8 cellular contexts compared by ENCODE assay signal in genomic region chr6:158999669-159000403, GRCh38. TPM values are rescaled to one million over a fixed set of nuclear protein-coding genes. Genes with fewer than 3 reads are reported as not detected.
DNase-seq lines count a peak whose midpoint lies in the region; ATAC-seq and TF ChIP-seq lines count a peak whose summit lies in the region.

Gene RSPH3, minus strand, starts transcription at chr6:159000202. Its CDS starts 652 bp downstream, at chr6:158999550.

- no peaks in the 10 kb centered on the region for H3K36me3 ChIP-seq in CD4-positive, CD25-positive, alpha-beta regulatory T cell (ENCODE audit: control insufficient read depth, insufficient read depth, low read length)
- H3K36me3 ChIP-seq in liver (ENCODE audit: control insufficient read depth in 4 of 4, insufficient read depth in 3 of 4, low read depth in 1 of 4, low read length in 3 of 4): no peaks in the 10 kb centered on the region

- ATAC-seq in CD4-positive, CD25-positive, alpha-beta regulatory T cell (ENCODE audit: low read depth in 2 of 2): peak; percentile 86 to 87
- ATAC-seq in GM19395 (IDR thresholded peaks at IDR 0.05; ENCODE audit: unreplicated experiment): peak; percentile 91
- ATAC-seq in HG03558 (IDR thresholded peaks at IDR 0.05; ENCODE audit: extremely low read depth, unreplicated experiment): peak; percentile 83

- H3K9me3 ChIP-seq in CD4-positive, CD25-positive, alpha-beta regulatory T cell (ENCODE audit: control insufficient read depth in 2 of 2, low read length in 2 of 2): no peaks in the 10 kb centered on the region
- no peaks in the 10 kb centered on the region for H3K9me3 ChIP-seq in liver (ENCODE audit: control insufficient read depth in 4 of 4, low read length in 3 of 4)

- no peak for TF ChIP-seq CTCF in liver (IDR thresholded peaks at IDR 0.05; ENCODE audit: low read depth, low read length, missing input control)

- peaks cover 14% of the 10 kb centered on the region for H3K36me3 Mint-ChIP-seq in CD4-positive, CD25-positive, alpha-beta regulatory T cell

- peaks cover 4% of the 10 kb centered on the region for H3K27me3 Mint-ChIP-seq in CD4-positive, CD25-positive, alpha-beta regulatory T cell

- H3K4me3 Mint-ChIP-seq in CD4-positive, CD25-positive, alpha-beta regulatory T cell: peak within 1 kb of the TSS; percentile 97 to 99 (median 98)

- H3K9ac ChIP-seq in liver (ENCODE audit: low read depth in 1 of 2, low read length in 2 of 2): peak within 1 kb of the TSS; percentile 71 to 79

- TF ChIP-seq RAD21 in liver (IDR thresholded peaks at IDR 0.05): peak; percentile 14 to 41

- WGBS in liver: under 1% methylated on average over 49 of the region's 49 CpGs

- no peaks in the 10 kb centered on the region for H3K27me3 ChIP-seq in CD4-positive, CD25-positive, alpha-beta regulatory T cell (ENCODE audit: control insufficient read depth, insufficient read depth, low read length)
- no peaks in the 10 kb centered on the region for H3K27me3 ChIP-seq in liver (ENCODE audit: control insufficient read depth in 4 of 4, insufficient read depth in 4 of 4, low read length in 3 of 4)

- peak; percentile 81 to 93 (median 88) for DNase-seq in CD4-positive, CD25-positive, alpha-beta regulatory T cell
- DNase-seq in NCI-H748 (lab: John Stamatoyannopoulos, UW; ENCODE audit: unreplicated experiment) (peak; percentile 98), dermis microvascular lymphatic vessel endothelial cell (ENCODE audit: low read depth in 2 of 2) (peak; percentile 71 to 78)
- DNase-seq in activated CD4-positive, alpha-beta T cell treated with anti-CD3 and anti-CD28 coated beads, Interleukin-2, amount 50 U/mL, for 4 hours: peak; percentile 85 to 87
- peak; percentile 92 for DNase-seq in stimulated activated CD4-positive, alpha-beta T cell treated with anti-CD3 and anti-CD28 coated beads, Interleukin-4, amount 100 ng/mL, for 1 hour

- H3K9me3 Mint-ChIP-seq in CD4-positive, CD25-positive, alpha-beta regulatory T cell: no peaks in the 10 kb centered on the region

- peaks cover 20 to 40% (median 25%) of the 10 kb centered on the region in 4 donors for H3K4me1 Mint-ChIP-seq in CD4-positive, CD25-positive, alpha-beta regulatory T cell

- H3K27ac Mint-ChIP-seq in CD4-positive, CD25-positive, alpha-beta regulatory T cell: peak within 1 kb of the TSS; percentile 83 to 91 (median 91)

- peak within 1 kb of the TSS; percentile 86 for H3K4me3 ChIP-seq in CD4-positive, CD25-positive, alpha-beta regulatory T cell (ENCODE audit: low read depth, low read length)
- H3K4me3 ChIP-seq in liver (ENCODE audit: low read depth in 1 of 3, low read length in 3 of 3): peak within 1 kb of the TSS; percentile 74 to 94 (median 81)

- peaks cover 23% of the 10 kb centered on the region for H3K4me1 ChIP-seq in CD4-positive, CD25-positive, alpha-beta regulatory T cell (ENCODE audit: control insufficient read depth, insufficient read depth, low read length, poor library complexity, severe bottlenecking)
- peaks cover 0 to 15% (median 9%) of the 10 kb centered on the region in 4 donors for H3K4me1 ChIP-seq in liver (ENCODE audit: control insufficient read depth in 4 of 4, insufficient read depth in 4 of 4, low read length in 3 of 4)

- H3K27ac ChIP-seq in CD4-positive, CD25-positive, alpha-beta regulatory T cell (ENCODE audit: insufficient read depth, low read length, poor library complexity, severe bottlenecking): peak within 1 kb of the TSS; percentile 71
- H3K27ac ChIP-seq in liver (ENCODE audit: low read depth in 1 of 2, low read length in 2 of 2): peak within 1 kb of the TSS; percentile 89 to 93

TF ChIP-seq in liver, 16 proteins besides CTCF, POLR2A, EP300 and RAD21:
- TF ChIP-seq JUND (IDR thresholded peaks at IDR 0.05) (peak in 1 of 2 donors; percentile 7), HNF4A (conservative IDR thresholded peaks at IDR 0.05) (peak; percentile 16 to 47), EGR1 (IDR thresholded peaks at IDR 0.05; ENCODE audit: low read depth in 2 of 2) (peak; percentile 81 to 93), ZBTB33 (IDR thresholded peaks at IDR 0.05) (no peak), NR2F2 (IDR thresholded peaks at IDR 0.05) (no peak), SP1 (IDR thresholded peaks at IDR 0.05) (peak; percentile 65), RXRA (IDR thresholded peaks at IDR 0.05) (peak; percentile 42 to 60), YY1 (IDR thresholded peaks at IDR 0.05) (peak; percentile 91), HNF4G (IDR thresholded peaks at IDR 0.05) (no peak), MAX (IDR thresholded peaks at IDR 0.05) (peak; percentile 56), FOXA1 (IDR thresholded peaks at IDR 0.05) (no peak), GABPA (IDR thresholded peaks at IDR 0.05 in 1 of 2, conservative IDR thresholded peaks at IDR 0.05 in 1 of 2) (peak; percentile 99), TAF1 (conservative IDR thresholded peaks at IDR 0.05) (peak; percentile 72), FOXA2 (IDR thresholded peaks at IDR 0.05) (peak; percentile 8)
- TF ChIP-seq, protein P1, sequence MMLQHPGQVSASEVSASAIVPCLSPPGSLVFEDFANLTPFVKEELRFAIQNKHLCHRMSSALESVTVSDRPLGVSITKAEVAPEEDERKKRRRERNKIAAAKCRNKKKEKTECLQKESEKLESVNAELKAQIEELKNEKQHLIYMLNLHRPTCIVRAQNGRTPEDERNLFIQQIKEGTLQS (IDR thresholded peaks at IDR 0.05): peak; percentile 6
- TF ChIP-seq, protein P2, sequence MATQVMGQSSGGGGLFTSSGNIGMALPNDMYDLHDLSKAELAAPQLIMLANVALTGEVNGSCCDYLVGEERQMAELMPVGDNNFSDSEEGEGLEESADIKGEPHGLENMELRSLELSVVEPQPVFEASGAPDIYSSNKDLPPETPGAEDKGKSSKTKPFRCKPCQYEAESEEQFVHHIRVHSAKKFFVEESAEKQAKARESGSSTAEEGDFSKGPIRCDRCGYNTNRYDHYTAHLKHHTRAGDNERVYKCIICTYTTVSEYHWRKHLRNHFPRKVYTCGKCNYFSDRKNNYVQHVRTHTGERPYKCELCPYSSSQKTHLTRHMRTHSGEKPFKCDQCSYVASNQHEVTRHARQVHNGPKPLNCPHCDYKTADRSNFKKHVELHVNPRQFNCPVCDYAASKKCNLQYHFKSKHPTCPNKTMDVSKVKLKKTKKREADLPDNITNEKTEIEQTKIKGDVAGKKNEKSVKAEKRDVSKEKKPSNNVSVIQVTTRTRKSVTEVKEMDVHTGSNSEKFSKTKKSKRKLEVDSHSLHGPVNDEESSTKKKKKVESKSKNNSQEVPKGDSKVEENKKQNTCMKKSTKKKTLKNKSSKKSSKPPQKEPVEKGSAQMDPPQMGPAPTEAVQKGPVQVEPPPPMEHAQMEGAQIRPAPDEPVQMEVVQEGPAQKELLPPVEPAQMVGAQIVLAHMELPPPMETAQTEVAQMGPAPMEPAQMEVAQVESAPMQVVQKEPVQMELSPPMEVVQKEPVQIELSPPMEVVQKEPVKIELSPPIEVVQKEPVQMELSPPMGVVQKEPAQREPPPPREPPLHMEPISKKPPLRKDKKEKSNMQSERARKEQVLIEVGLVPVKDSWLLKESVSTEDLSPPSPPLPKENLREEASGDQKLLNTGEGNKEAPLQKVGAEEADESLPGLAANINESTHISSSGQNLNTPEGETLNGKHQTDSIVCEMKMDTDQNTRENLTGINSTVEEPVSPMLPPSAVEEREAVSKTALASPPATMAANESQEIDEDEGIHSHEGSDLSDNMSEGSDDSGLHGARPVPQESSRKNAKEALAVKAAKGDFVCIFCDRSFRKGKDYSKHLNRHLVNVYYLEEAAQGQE (IDR thresholded peaks at IDR 0.05): peak; percentile 79
TF ChIP-seq in liver: peak in this region for 12.

RNA-seq across cellular contexts. Expression of gene RSPH3, which starts in this region (rescaled TPM):
- 1.5 TPM for total RNA-seq in CD4-positive, CD25-positive, alpha-beta regulatory T cell
- polyA plus RNA-seq in CD4-positive, CD25-positive, alpha-beta regulatory T cell: 1 to 10 TPM; 2.0 to 3.4 (median 2.5) TPM
- total RNA-seq in dermis microvascular lymphatic vessel endothelial cell: 2.3 and 2.7 TPM in 2 replicates
- total RNA-seq in liver: 1 to 10 TPM; 2.8 to 3.8 TPM
- 1 to 10 TPM; 1.7 to 4.6 TPM for polyA plus RNA-seq in liver

Comparison
In these comparisons a context has a peak if more than half of its experiments do, and no peak if none do; other contexts are left out.
1. Peak in every context shown above with its lines: DNase-seq, ATAC-seq, H3K4me3 ChIP-seq and H3K27ac ChIP-seq.